ENCODE assay signal across 12 cellular contexts in genomic region chr12:117876492-117876816, GRCh38.
"Had no signal": no experiment of that assay in that cellular context is flagged by ENCODE, and none has a peak within 500 bp of the region (broad histone marks: within the 10 kb centered on the region; RNA-seq: fewer than 3 reads in every experiment).

No MANE protein-coding gene starts in this region.

- H3K9me3 ChIP-seq: body of pancreas, esophagus muscularis mucosa, thyroid gland had no signal

- H3K36me3 Mint-ChIP-seq: natural killer cell treated with Interleukin-12 subunit alpha and Interleukin-12 subunit beta and Interleukin-15 and Interleukin-18, amount 100 ng/mL, for 72 hours; T-cell had no signal

- H3K27ac Mint-ChIP-seq: activated CD8-positive, alpha-beta T cell treated with anti-CD3 and anti-CD28 coated beads for 36 hours; activated naive CD4-positive, alpha-beta T cell treated with anti-CD3 and anti-CD28 coated beads for 36 hours; activated T-helper 1 cell treated with anti-CD3 and anti-CD28 coated beads, Interleukin-12 subunit alpha, Interleukin-12 subunit beta, Interleukin-2, Interleukin-4 antibody, amounts not matched to agents 30 ng/mL and 10 ng/mL and 1 ng/mL, durations not matched to agents 14 hours and 24 hours and 36 hours; dendritic cell treated with granulocyte-macrophage colony-stimulating factor and Interleukin-4, amounts not matched to agents 40 ng/mL and 50 ng/mL, for 4 days; natural killer cell treated with Interleukin-12 subunit alpha and Interleukin-12 subunit beta and Interleukin-15 and Interleukin-18, amount 100 ng/mL, for 72 hours; T-cell had no signal

- H3K36me3 ChIP-seq: esophagus muscularis mucosa, thyroid gland had no signal

- ATAC-seq: body of pancreas; natural killer cell treated with Interleukin-12 subunit alpha and Interleukin-12 subunit beta and Interleukin-15 and Interleukin-18, amount 100 ng/mL, for 72 hours had no signal

- H3K9me3 Mint-ChIP-seq: activated CD8-positive, alpha-beta T cell treated with anti-CD3 and anti-CD28 coated beads for 36 hours; activated naive CD4-positive, alpha-beta T cell treated with anti-CD3 and anti-CD28 coated beads for 36 hours; activated T-helper 1 cell treated with anti-CD3 and anti-CD28 coated beads, Interleukin-12 subunit alpha, Interleukin-12 subunit beta, Interleukin-2, Interleukin-4 antibody, amounts not matched to agents 30 ng/mL and 10 ng/mL and 1 ng/mL, durations not matched to agents 14 hours and 24 hours and 36 hours; dendritic cell treated with granulocyte-macrophage colony-stimulating factor and Interleukin-4, amounts not matched to agents 40 ng/mL and 50 ng/mL, for 4 days; natural killer cell treated with Interleukin-12 subunit alpha and Interleukin-12 subunit beta and Interleukin-15 and Interleukin-18, amount 100 ng/mL, for 72 hours; T-cell had no signal

- H3K4me3 Mint-ChIP-seq: activated CD8-positive, alpha-beta T cell treated with anti-CD3 and anti-CD28 coated beads for 36 hours; activated naive CD4-positive, alpha-beta T cell treated with anti-CD3 and anti-CD28 coated beads for 36 hours; activated T-helper 1 cell treated with anti-CD3 and anti-CD28 coated beads, Interleukin-12 subunit alpha, Interleukin-12 subunit beta, Interleukin-2, Interleukin-4 antibody, amounts not matched to agents 30 ng/mL and 10 ng/mL and 1 ng/mL, durations not matched to agents 14 hours and 24 hours and 36 hours; dendritic cell treated with granulocyte-macrophage colony-stimulating factor and Interleukin-4, amounts not matched to agents 40 ng/mL and 50 ng/mL, for 4 days; natural killer cell treated with Interleukin-12 subunit alpha and Interleukin-12 subunit beta and Interleukin-15 and Interleukin-18, amount 100 ng/mL, for 72 hours had no signal

- H3K4me3 ChIP-seq: body of pancreas, esophagus muscularis mucosa, skin epidermis, thyroid gland had no signal

- H3K27ac ChIP-seq: body of pancreas, esophagus muscularis mucosa, skin epidermis, thyroid gland, VCaP had no signal

- H3K4me1 ChIP-seq: thyroid gland had no signal

- H3K27me3 ChIP-seq: body of pancreas, thyroid gland had no signal

- DNase-seq: cerebellar nuclear complex had no signal
